In the genomic region with DNA sequence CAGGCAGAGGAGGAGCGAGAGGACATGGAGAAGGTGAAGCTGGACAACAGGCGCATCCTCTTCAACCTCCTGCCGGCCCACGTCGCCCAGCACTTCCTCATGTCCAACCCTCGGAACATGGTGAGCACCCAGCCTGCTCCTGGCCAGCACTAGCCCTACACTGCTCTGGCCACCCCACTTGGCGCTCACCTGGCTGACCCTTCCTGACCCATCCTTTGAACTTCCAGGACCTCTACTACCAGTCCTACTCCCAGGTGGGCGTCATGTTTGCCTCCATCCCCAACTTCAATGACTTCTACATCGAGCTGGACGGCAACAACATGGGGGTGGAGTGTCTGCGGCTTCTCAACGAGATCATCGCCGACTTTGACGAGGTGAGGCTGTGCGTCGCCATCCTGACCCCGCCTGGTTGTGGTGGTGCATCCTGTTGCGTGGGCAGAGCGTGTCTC, we compare ENCODE assay signal across 17 cellular contexts.
DNase-seq lines count a peak whose midpoint lies in the region; ATAC-seq and TF ChIP-seq lines count a peak whose summit lies in the region.
"Had no signal": no experiment of that assay in that cellular context is flagged by ENCODE, and none has a peak within 500 bp of the region (broad histone marks: within the 10 kb centered on the region; RNA-seq: fewer than 3 reads in every experiment).

No MANE protein-coding gene starts in this region.

- peak; percentile 26 for DNase-seq in activated CD8-positive, alpha-beta memory T cell treated with anti-CD3 and anti-CD28 coated beads, Interleukin-2, amount 10 ng/mL, durations not matched to agents 7 days and 5 days
- peak; percentile 54 for DNase-seq in chondrocyte (ENCODE audit: low spot score)
- DNase-seq in nephron progenitor cell, result no peak
- peak; percentile 56 to 67 for DNase-seq in suprapubic skin (ENCODE audit: low spot score in 2 of 2)
- no peak for DNase-seq in KBM-7
- DNase-seq in stimulated activated CD4-positive, alpha-beta T cell treated with anti-CD3 and anti-CD28 coated beads, Interleukin-4, amount 100 ng/mL, for 4 hours, result no peak
- no peak for DNase-seq in psoas muscle
- DNase-seq: CD4-positive, alpha-beta T cell; DMS53; Karpas-422; MG63; NCI-H1092; NCI-H146; NCI-H2081 treated with DMSO at 0.1 percent for 48 hours; NCI-H524; PC-9 had no signal

- TF ChIP-seq POLR2A in suprapubic skin (IDR thresholded peaks at IDR 0.05), result no peak

- H3K36me3 Mint-ChIP-seq in activated CD8-positive, alpha-beta memory T cell treated with anti-CD3 and anti-CD28 coated beads, Interleukin-2, amount 10 ng/mL, durations not matched to agents 7 days and 5 days, result no peaks in the 10 kb centered on the region
- H3K36me3 Mint-ChIP-seq in chondrocyte (ENCODE audit: low read depth) (no peaks in the 10 kb centered on the region), nephron progenitor cell (ENCODE audit: low read depth) (peaks cover 12% of the 10 kb centered on the region)

- no peaks in the 10 kb centered on the region for H3K27me3 ChIP-seq in suprapubic skin
- H3K27me3 ChIP-seq in psoas muscle (ENCODE audit: insufficient read depth in 3 of 3, low read length in 2 of 3), result no peaks in the 10 kb centered on the region
- H3K27me3 ChIP-seq: MG63 had no signal

- WGBS in suprapubic skin, result 88% methylated on average over 17 of the region's 20 CpGs
- 92 to 93% (median 92%) methylated on average over 20 of the region's 20 CpGs for WGBS in psoas muscle, 3 donors

- CTCF ChIA-PET in activated CD8-positive, alpha-beta memory T cell treated with anti-CD3 and anti-CD28 coated beads, Interleukin-2, amount 10 ng/mL, durations not matched to agents 7 days and 5 days (lab: Charles Lee), result no interaction called here

- H3K9me3 ChIP-seq in suprapubic skin, result no peaks in the 10 kb centered on the region
- H3K9me3 ChIP-seq in psoas muscle, result no peaks in the 10 kb centered on the region
- H3K9me3 ChIP-seq: MG63 had no signal

- TF ChIP-seq CTCF in chondrocyte (IDR thresholded peaks at IDR 0.05), result no peak
- no peak for TF ChIP-seq CTCF in nephron progenitor cell (IDR thresholded peaks at IDR 0.05)
- no peak for TF ChIP-seq CTCF in suprapubic skin (IDR thresholded peaks at IDR 0.05)
- no peak for TF ChIP-seq CTCF in psoas muscle (IDR thresholded peaks at IDR 0.05)

- H3K27ac Mint-ChIP-seq in activated CD8-positive, alpha-beta memory T cell treated with anti-CD3 and anti-CD28 coated beads, Interleukin-2, amount 10 ng/mL, durations not matched to agents 7 days and 5 days, result no peak overlapping the region
- H3K27ac Mint-ChIP-seq in chondrocyte (ENCODE audit: unreplicated experiment), result no peak overlapping the region
- H3K27ac Mint-ChIP-seq in nephron progenitor cell, result peak overlapping the region; percentile 68
- H3K27ac Mint-ChIP-seq: B cell; CD4-positive, alpha-beta T cell had no signal

- peaks cover 14% of the 10 kb centered on the region for H3K27me3 Mint-ChIP-seq in activated CD8-positive, alpha-beta memory T cell treated with anti-CD3 and anti-CD28 coated beads, Interleukin-2, amount 10 ng/mL, durations not matched to agents 7 days and 5 days
- H3K27me3 Mint-ChIP-seq in chondrocyte (ENCODE audit: low read depth) (peaks cover 24% of the 10 kb centered on the region), nephron progenitor cell (ENCODE audit: low read depth, poor library complexity) (peaks cover 2% of the 10 kb centered on the region)

- H3K36me3 ChIP-seq in suprapubic skin (no peaks in the 10 kb centered on the region), psoas muscle (ENCODE audit: insufficient read depth in 1 of 2, low read depth in 1 of 2) (no peaks in the 10 kb centered on the region)
- H3K36me3 ChIP-seq: MG63 had no signal

- intact Hi-C loops in psoas muscle (cut with DNase I), result no loop called here

- no peaks in the 10 kb centered on the region for H3K4me1 ChIP-seq in suprapubic skin
- no peaks in the 10 kb centered on the region for H3K4me1 ChIP-seq in psoas muscle

- in situ Hi-C loops in KBM-7 (cut with MboI; ENCODE audit: low pct_unique_long_range_greater_than_20kb, low sequenced_read_pairs), result no loop called here

- no peak for TF ChIP-seq EP300 in suprapubic skin (IDR thresholded peaks at IDR 0.05)

- H3K9me3 Mint-ChIP-seq in activated CD8-positive, alpha-beta memory T cell treated with anti-CD3 and anti-CD28 coated beads, Interleukin-2, amount 10 ng/mL, durations not matched to agents 7 days and 5 days (ENCODE audit: low read depth), result no peaks in the 10 kb centered on the region
- H3K9me3 Mint-ChIP-seq in chondrocyte (ENCODE audit: low read depth) (no peaks in the 10 kb centered on the region), nephron progenitor cell (no peaks in the 10 kb centered on the region)
- H3K9me3 Mint-ChIP-seq: CD4-positive, alpha-beta T cell had no signal

- H3K27ac ChIP-seq in suprapubic skin, result no peak overlapping the region
- H3K27ac ChIP-seq in psoas muscle, result no peak overlapping the region
- H3K27ac ChIP-seq: PC-9 had no signal

- no peaks in the 10 kb centered on the region for H3K4me1 Mint-ChIP-seq in activated CD8-positive, alpha-beta memory T cell treated with anti-CD3 and anti-CD28 coated beads, Interleukin-2, amount 10 ng/mL, durations not matched to agents 7 days and 5 days
- no peaks in the 10 kb centered on the region for H3K4me1 Mint-ChIP-seq in chondrocyte (ENCODE audit: low read depth)
- no peaks in the 10 kb centered on the region for H3K4me1 Mint-ChIP-seq in nephron progenitor cell
- H3K4me1 Mint-ChIP-seq: B cell had no signal

- no peak for ATAC-seq in activated CD8-positive, alpha-beta memory T cell treated with anti-CD3 and anti-CD28 coated beads, Interleukin-2, amount 10 ng/mL, durations not matched to agents 7 days and 5 days
- no peak for ATAC-seq in psoas muscle

- no peak overlapping the region for H3K4me3 Mint-ChIP-seq in activated CD8-positive, alpha-beta memory T cell treated with anti-CD3 and anti-CD28 coated beads, Interleukin-2, amount 10 ng/mL, durations not matched to agents 7 days and 5 days
- no peak overlapping the region for H3K4me3 Mint-ChIP-seq in chondrocyte (ENCODE audit: unreplicated experiment)
- no peak overlapping the region for H3K4me3 Mint-ChIP-seq in nephron progenitor cell
- H3K4me3 Mint-ChIP-seq: B cell; CD4-positive, alpha-beta T cell had no signal

- H3K4me3 ChIP-seq in suprapubic skin (no peak overlapping the region), psoas muscle (no peak overlapping the region)
- H3K4me3 ChIP-seq: MG63, PC-9 had no signal

Comparison
In these comparisons a context has a peak if more than half of its experiments do, and no peak if none do; other contexts are left out.
1. DNase-seq: peak in activated CD8-positive, alpha-beta memory T cell treated with anti-CD3 and anti-CD28 coated beads, Interleukin-2, amount 10 ng/mL, durations not matched to agents 7 days and 5 days (single experiment), chondrocyte (single experiment) and suprapubic skin (2 of 2); none in nephron progenitor cell (single experiment), KBM-7 (single experiment), stimulated activated CD4-positive, alpha-beta T cell treated with anti-CD3 and anti-CD28 coated beads, Interleukin-4, amount 100 ng/mL, for 4 hours (0 of 2) and psoas muscle (0 of 2).